ENCODE assay signal across 31 cellular contexts in the genomic region with DNA sequence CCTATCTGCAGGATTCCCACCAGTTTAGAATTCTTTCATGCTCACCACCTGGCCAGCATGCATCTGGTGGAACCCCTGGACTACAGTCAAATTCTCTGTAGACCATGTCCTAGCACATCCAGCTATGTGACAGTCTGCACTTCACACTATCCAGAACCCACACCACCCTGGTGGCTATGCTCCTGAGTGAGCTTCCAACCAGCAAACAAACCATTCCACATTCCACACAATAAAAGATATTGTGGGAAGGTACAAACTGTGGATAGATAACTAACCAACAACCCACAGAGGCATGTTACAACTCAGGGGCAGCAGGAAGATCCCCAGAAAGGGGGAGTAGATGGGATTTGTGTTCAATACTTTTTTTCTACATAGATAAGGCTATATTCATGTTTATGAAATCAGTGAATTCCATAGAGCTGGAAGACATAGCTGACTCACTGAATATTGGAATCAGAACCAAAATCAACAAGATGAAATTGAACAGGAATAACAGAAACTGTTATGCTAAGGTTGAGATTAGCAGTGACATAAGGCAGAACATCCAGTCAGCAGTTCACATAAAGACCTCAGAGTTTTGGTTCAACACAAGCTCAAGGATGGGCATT.
DNase-seq lines count a peak whose midpoint lies in the region; ATAC-seq and TF ChIP-seq lines count a peak whose summit lies in the region.
"Had no signal": no experiment of that assay in that cellular context is flagged by ENCODE, and none has a peak within 500 bp of the region (broad histone marks: within the 10 kb centered on the region; RNA-seq: fewer than 3 reads in every experiment).

No MANE protein-coding gene starts in this region.

- DNase-seq in cardiac fibroblast (ENCODE audit: low read depth in 2 of 2) (peak; percentile 37 to 46), fibroblast of villous mesenchyme (ENCODE audit: low read depth) (peak; percentile 50), thoracic aorta (ENCODE audit: low spot score) (no peak), mucosa of gallbladder (ENCODE audit: low spot score) (no peak)
- DNase-seq: activated CD4-positive, alpha-beta T cell treated with anti-CD3 and anti-CD28 coated beads, Interleukin-2, amount 50 U/mL, for 4 hours; activated naive CD4-positive, alpha-beta T cell treated with Interleukin-2 at 50 U/mL for 16 hours; activated T-cell treated with anti-CD3 and anti-CD28 coated beads, Interleukin-2, amount 50 U/mL, for 72 hours; adrenal gland; cerebellar nuclear complex; DMS153; dorsolateral prefrontal cortex; esophagus squamous epithelium; glutamatergic neuron; Kasumi-1; NCI-H1417; NCI-H2029 treated with DMSO at 0.1 percent for 48 hours; NCI-H2227 treated with DMSO at 0.1 percent for 48 hours; NCI-H526 treated with DMSO at 0.1 percent for 48 hours; pancreas; retina; small intestine; stimulated activated naive CD4-positive, alpha-beta T cell; T-helper 17 cell had no signal

- peaks cover 16 to 63% of the 10 kb centered on the region in 2 donors for H3K4me1 ChIP-seq in thoracic aorta (ENCODE audit: control insufficient read depth in 1 of 2, low read depth in 2 of 2)
- H3K4me1 ChIP-seq: esophagus squamous epithelium had no signal

- no peaks in the 10 kb centered on the region for H3K27me3 ChIP-seq in thoracic aorta (replicated peaks; ENCODE audit: insufficient read depth)
- H3K27me3 ChIP-seq: adrenal gland, dorsolateral prefrontal cortex, esophagus squamous epithelium, pancreas had no signal

- TF ChIP-seq CTCF in cardiac fibroblast (IDR thresholded peaks at IDR 0.05; ENCODE audit: low read depth, low read length): no peak
- no peak for TF ChIP-seq CTCF in fibroblast of villous mesenchyme (IDR thresholded peaks at IDR 0.05; ENCODE audit: insufficient read depth, low read depth, low read length)
- TF ChIP-seq CTCF in thoracic aorta (IDR thresholded peaks at IDR 0.05): no peak

- H3K4me3 ChIP-seq in cardiac fibroblast (replicated peaks in 1 of 2; ENCODE audit: low read depth in 2 of 2, low read length in 2 of 2) (no peak overlapping the region), fibroblast of villous mesenchyme (ENCODE audit: low read depth, low read length) (no peak overlapping the region), thoracic aorta (no peak overlapping the region)
- H3K4me3 ChIP-seq: adrenal gland, dorsolateral prefrontal cortex, esophagus squamous epithelium, pancreas, PC-9 had no signal

- no peaks in the 10 kb centered on the region for H3K36me3 ChIP-seq in thoracic aorta
- H3K36me3 ChIP-seq: adrenal gland, esophagus squamous epithelium, pancreas had no signal

- ATAC-seq in SK-N-SH treated with all-trans-retinoic acid at 6 μM for 48 hours (no peak), thoracic aorta (ENCODE audit: insufficient number of reproducible peaks, low FRiP score, low read depth) (no peak), GM19395 (IDR thresholded peaks at IDR 0.05; ENCODE audit: unreplicated experiment) (no peak), HG02973 (IDR thresholded peaks at IDR 0.05; ENCODE audit: unreplicated experiment) (no peak)
- ATAC-seq: activated CD4-positive, CD25-positive, alpha-beta regulatory T cell treated with anti-CD3 and anti-CD28 coated beads, Interleukin-2, amount 50 U/mL, for 24 hours; activated T-cell treated with anti-CD3 and anti-CD28 coated beads, Interleukin-2, amount 50 U/mL, for 72 hours; HCT116; left lobe of liver; pancreas; Right ventricle myocardium inferior; T-helper 17 cell had no signal

- no peaks in the 10 kb centered on the region for H3K9me3 ChIP-seq in thoracic aorta
- H3K9me3 ChIP-seq: adrenal gland, esophagus squamous epithelium, pancreas had no signal

- peak overlapping the region; percentile 52 to 69 for H3K27ac ChIP-seq in thoracic aorta
- H3K27ac ChIP-seq: adrenal gland, dorsolateral prefrontal cortex, esophagus squamous epithelium, pancreas, PC-9 had no signal

TF ChIP-seq in SK-N-SH treated with all-trans-retinoic acid at 6 μM for 48 hours, 23 proteins besides CTCF, POLR2A, EP300 and RAD21:
- peak; percentile 42; the same call in 1 of the 2 replicates for TF ChIP-seq ISL1 (CRISPR knock-in tag; IDR thresholded peaks at IDR 0.05)
- TF ChIP-seq SNAI2 (CRISPR knock-in tag; IDR thresholded peaks at IDR 0.05): no peak
- TF ChIP-seq TCF4 (CRISPR knock-in tag; IDR thresholded peaks at IDR 0.05; ENCODE audit: borderline replicate concordance): no peak
- no peak for TF ChIP-seq TOX (CRISPR knock-in tag; IDR thresholded peaks at IDR 0.05; ENCODE audit: borderline replicate concordance)

Comparison
In these comparisons a context has a peak if more than half of its experiments do, and no peak if none do; other contexts are left out.
1. DNase-seq: peak in cardiac fibroblast (2 of 2) and fibroblast of villous mesenchyme (single experiment); none in thoracic aorta (single experiment) and mucosa of gallbladder (single experiment).